12 cellular contexts compared by ENCODE assay signal in genomic region chr4:4855293-4856070, GRCh38. TPM values are rescaled to one million over a fixed set of nuclear protein-coding genes. Genes with fewer than 3 reads are reported as not detected.
DNase-seq lines count a peak whose midpoint lies in the region; TF ChIP-seq lines count a peak whose summit lies in the region.
"Had no signal": no experiment of that assay in that cellular context is flagged by ENCODE, and none has a peak within 500 bp of the region (broad histone marks: within the 10 kb centered on the region; RNA-seq: fewer than 3 reads in every experiment).

No MANE protein-coding gene starts in this region.

- H3K27me3 ChIP-seq in PC-9 (ENCODE audit: insufficient read depth, low read depth) (peaks cover 18% of the 10 kb centered on the region), smooth muscle cell (ENCODE audit: low read depth) (peaks cover 37% of the 10 kb centered on the region)

- H3K4me1 Mint-ChIP-seq in glutamatergic neuron (ENCODE audit: low read depth, unreplicated experiment): peaks cover 21% of the 10 kb centered on the region

- no peak overlapping the region for H3K4me3 ChIP-seq in PC-9
- H3K4me3 ChIP-seq in smooth muscle cell: peak overlapping the region; percentile 54

- H3F3A ChIP-seq in PC-9 (ENCODE audit: insufficient read depth, low read depth): no peaks in the 10 kb centered on the region
- H3F3A ChIP-seq in smooth muscle cell (ENCODE audit: low read depth): peaks cover 27% of the 10 kb centered on the region

- H3K36me3 ChIP-seq in PC-9 (ENCODE audit: low read depth): no peaks in the 10 kb centered on the region
- H3K36me3 ChIP-seq in smooth muscle cell (ENCODE audit: low read depth): no peaks in the 10 kb centered on the region
- H3K36me3 ChIP-seq: BE2C had no signal

- no peaks in the 10 kb centered on the region for H3K9me3 ChIP-seq in PC-9 (ENCODE audit: insufficient read depth, low read depth)
- no peaks in the 10 kb centered on the region for H3K9me3 ChIP-seq in smooth muscle cell (replicated peaks; ENCODE audit: low read depth)
- H3K9me3 ChIP-seq: BE2C had no signal

- no TSS peak for BruUV-seq in PC-9 (replicated peaks; lab: Mats Ljungman, UMichigan)

- H3K4me3 Mint-ChIP-seq in glutamatergic neuron (ENCODE audit: unreplicated experiment): peak overlapping the region; percentile 52

- H3K4me1 ChIP-seq in PC-9 (replicated peaks; ENCODE audit: insufficient read depth) (no peaks in the 10 kb centered on the region), smooth muscle cell (ENCODE audit: low read depth) (peaks cover 43% of the 10 kb centered on the region)

- intact Hi-C loops in PC-9 (cut with micrococcal nuclease; ENCODE audit: unreplicated experiment): no loop called here

- no peak overlapping the region for H3K9ac ChIP-seq in smooth muscle cell (ENCODE audit: low read depth)

- H3K79me2 ChIP-seq in PC-9 (ENCODE audit: low read depth): no peaks in the 10 kb centered on the region
- H3K79me2 ChIP-seq in smooth muscle cell (ENCODE audit: low read depth): peaks cover 8% of the 10 kb centered on the region

- H3K4me2 ChIP-seq in PC-9 (peak overlapping the region; percentile 56; the same call in 1 of the 2 replicates), smooth muscle cell (peak overlapping the region; percentile 99)

- CTCF ChIA-PET in PC-9 (lab: Charles Lee): no interaction called here

- peaks cover 46% of the 10 kb centered on the region for H3K27me3 Mint-ChIP-seq in glutamatergic neuron (ENCODE audit: unreplicated experiment)

- no peaks in the 10 kb centered on the region for H4K20me1 ChIP-seq in PC-9 (ENCODE audit: insufficient read depth)
- peaks cover under 1% of the 10 kb centered on the region for H4K20me1 ChIP-seq in smooth muscle cell (ENCODE audit: low read depth)

- H3K9me3 Mint-ChIP-seq in glutamatergic neuron (ENCODE audit: unreplicated experiment): peaks cover 8% of the 10 kb centered on the region

- H3K27ac ChIP-seq in PC-9 (no peak overlapping the region), smooth muscle cell (ENCODE audit: low read depth) (no peak overlapping the region)

- H3K36me3 Mint-ChIP-seq in glutamatergic neuron (ENCODE audit: unreplicated experiment): no peaks in the 10 kb centered on the region

- H3K9me2 ChIP-seq in PC-9 (ENCODE audit: insufficient read depth): no peaks in the 10 kb centered on the region

- POLR2A ChIA-PET in PC-9 (lab: Charles Lee; ENCODE audit: unreplicated experiment): no interaction called here

- 5% methylated on average over 34 of the region's 34 CpGs for WGBS in smooth muscle cell (ENCODE audit: low lambda C conversion rate)

- peak; percentile 41 for DNase-seq in activated effector memory CD4-positive, alpha-beta T cell treated with anti-CD3 and anti-CD28 coated beads, Interleukin-2, amount 50 U/mL, for 16 hours
- no peak for DNase-seq in activated effector memory CD4-positive, alpha-beta T cell treated with Interleukin-2 at 50 U/mL for 16 hours
- DNase-seq in PC-9: no peak
- peak; percentile 17 for DNase-seq in glutamatergic neuron
- DNase-seq in smooth muscle cell (lab: John Stamatoyannopoulos, UW; ENCODE audit: unreplicated experiment): no peak
- DNase-seq in stimulated activated CD4-positive, alpha-beta T cell treated with anti-CD3 and anti-CD28 coated beads, Interleukin-4, amount 100 ng/mL, for 1 hour: no peak
- DNase-seq in RKO (ENCODE audit: low spot score): no peak
- no peak for DNase-seq in activated gamma-delta T cell treated with Interleukin-2 at 50 U/mL for 16 hours
- DNase-seq: NCI-H446 treated with DMSO at 0.1 percent for 48 hours, SHP77 treated with DMSO at 0.1 percent for 48 hours, small intestine had no signal

- TF ChIP-seq CTCF in PC-9 (conservative IDR thresholded peaks at IDR 0.05) (no peak), glutamatergic neuron (IDR thresholded peaks at IDR 0.05; ENCODE audit: partially characterized antibody, unreplicated experiment) (no peak), smooth muscle cell (IDR thresholded peaks at IDR 0.05; ENCODE audit: borderline replicate concordance, insufficient read depth, poor library complexity, severe bottlenecking) (no peak)

- H3K27ac Mint-ChIP-seq in glutamatergic neuron (ENCODE audit: unreplicated experiment): no peak overlapping the region

- H2AFZ ChIP-seq in PC-9 (0 out of 2 replicates have a peak overlapping the region, but pooled peaks have one; percentile 43), smooth muscle cell (ENCODE audit: low read depth) (peak overlapping the region; percentile 96)

RNA-seq across cellular contexts. Expression of gene MSX1, which starts 4.0 kb away (rescaled TPM):
- total RNA-seq in PC-9 (2021): not detected in 2 replicates
- 0.22 TPM for total RNA-seq in glutamatergic neuron (ENCODE audit: unreplicated experiment)
- total RNA-seq in smooth muscle cell: 13.4 and 15.5 TPM in 2 replicates
- 27.5 and 34.1 TPM in 2 replicates for polyA plus RNA-seq in smooth muscle cell

Comparison
In these comparisons a context has a peak if more than half of its experiments do, and no peak if none do; other contexts are left out.
1. DNase-seq: peak in activated effector memory CD4-positive, alpha-beta T cell treated with anti-CD3 and anti-CD28 coated beads, Interleukin-2, amount 50 U/mL, for 16 hours (single experiment) and glutamatergic neuron (single experiment); none in activated effector memory CD4-positive, alpha-beta T cell treated with Interleukin-2 at 50 U/mL for 16 hours (single experiment), PC-9 (0 of 2), smooth muscle cell (single experiment), stimulated activated CD4-positive, alpha-beta T cell treated with anti-CD3 and anti-CD28 coated beads, Interleukin-4, amount 100 ng/mL, for 1 hour (single experiment), RKO (single experiment) and activated gamma-delta T cell treated with Interleukin-2 at 50 U/mL for 16 hours (single experiment).
2. RNA of gene MSX1, which starts 4.0 kb away (total RNA-seq): 13.4 to 15.5 TPM in smooth muscle cell; 0.22 TPM in glutamatergic neuron (single experiment) and not detected in PC-9; every median in the first group is over 10 times any median in the second.